ENCODE assay signal across 1 cellular context in genomic region chr9:81661339-81661738, GRCh38.
TF ChIP-seq lines count a peak whose summit lies in the region.

No MANE protein-coding gene starts in this region.

TF ChIP-seq in HEK293, 187 proteins besides CTCF, POLR2A, EP300 and RAD21 (continued from another document):
- TF ChIP-seq, protein P1, sequence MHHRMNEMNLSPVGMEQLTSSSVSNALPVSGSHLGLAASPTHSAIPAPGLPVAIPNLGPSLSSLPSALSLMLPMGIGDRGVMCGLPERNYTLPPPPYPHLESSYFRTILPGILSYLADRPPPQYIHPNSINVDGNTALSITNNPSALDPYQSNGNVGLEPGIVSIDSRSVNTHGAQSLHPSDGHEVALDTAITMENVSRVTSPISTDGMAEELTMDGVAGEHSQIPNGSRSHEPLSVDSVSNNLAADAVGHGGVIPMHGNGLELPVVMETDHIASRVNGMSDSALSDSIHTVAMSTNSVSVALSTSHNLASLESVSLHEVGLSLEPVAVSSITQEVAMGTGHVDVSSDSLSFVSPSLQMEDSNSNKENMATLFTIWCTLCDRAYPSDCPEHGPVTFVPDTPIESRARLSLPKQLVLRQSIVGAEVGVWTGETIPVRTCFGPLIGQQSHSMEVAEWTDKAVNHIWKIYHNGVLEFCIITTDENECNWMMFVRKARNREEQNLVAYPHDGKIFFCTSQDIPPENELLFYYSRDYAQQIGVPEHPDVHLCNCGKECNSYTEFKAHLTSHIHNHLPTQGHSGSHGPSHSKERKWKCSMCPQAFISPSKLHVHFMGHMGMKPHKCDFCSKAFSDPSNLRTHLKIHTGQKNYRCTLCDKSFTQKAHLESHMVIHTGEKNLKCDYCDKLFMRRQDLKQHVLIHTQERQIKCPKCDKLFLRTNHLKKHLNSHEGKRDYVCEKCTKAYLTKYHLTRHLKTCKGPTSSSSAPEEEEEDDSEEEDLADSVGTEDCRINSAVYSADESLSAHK (tag by site-specific recombination; IDR thresholded peaks at IDR 0.05), result peak; percentile 35; the same call in 1 of the 2 replicates
- TF ChIP-seq, protein P2, sequence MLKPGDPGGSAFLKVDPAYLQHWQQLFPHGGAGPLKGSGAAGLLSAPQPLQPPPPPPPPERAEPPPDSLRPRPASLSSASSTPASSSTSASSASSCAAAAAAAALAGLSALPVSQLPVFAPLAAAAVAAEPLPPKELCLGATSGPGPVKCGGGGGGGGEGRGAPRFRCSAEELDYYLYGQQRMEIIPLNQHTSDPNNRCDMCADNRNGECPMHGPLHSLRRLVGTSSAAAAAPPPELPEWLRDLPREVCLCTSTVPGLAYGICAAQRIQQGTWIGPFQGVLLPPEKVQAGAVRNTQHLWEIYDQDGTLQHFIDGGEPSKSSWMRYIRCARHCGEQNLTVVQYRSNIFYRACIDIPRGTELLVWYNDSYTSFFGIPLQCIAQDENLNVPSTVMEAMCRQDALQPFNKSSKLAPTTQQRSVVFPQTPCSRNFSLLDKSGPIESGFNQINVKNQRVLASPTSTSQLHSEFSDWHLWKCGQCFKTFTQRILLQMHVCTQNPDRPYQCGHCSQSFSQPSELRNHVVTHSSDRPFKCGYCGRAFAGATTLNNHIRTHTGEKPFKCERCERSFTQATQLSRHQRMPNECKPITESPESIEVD (tag by site-specific recombination; IDR thresholded peaks at IDR 0.05), result peak; percentile 85
- peak; percentile 46; the same call in 1 of the 2 replicates for TF ChIP-seq ZXDB (tag by site-specific recombination; IDR thresholded peaks at IDR 0.05)
- TF ChIP-seq ZBTB8A (tag by site-specific recombination; IDR thresholded peaks at IDR 0.05), result 0 out of 2 replicates have a peak, but pooled peaks have one; percentile 33
- TF ChIP-seq MEIS1 (CRISPR knock-in tag; IDR thresholded peaks at IDR 0.05; ENCODE audit: borderline replicate concordance), result no peak
- no peak for TF ChIP-seq ZFHX2 (tag by site-specific recombination; conservative IDR thresholded peaks at IDR 0.05)
- TF ChIP-seq ZBTB44 (tag by site-specific recombination; IDR thresholded peaks at IDR 0.05), result peak; percentile 49; the same call in 1 of the 2 replicates
- no peak for TF ChIP-seq ZNF521 (tag by site-specific recombination; IDR thresholded peaks at IDR 0.05)
- TF ChIP-seq ZNF580 (tag by site-specific recombination; IDR thresholded peaks at IDR 0.05), result peak; percentile 37; the same call in 1 of the 2 replicates
- 0 out of 2 replicates have a peak, but pooled peaks have one; percentile 30 for TF ChIP-seq ZNF423 (tag by site-specific recombination; IDR thresholded peaks at IDR 0.05)
- TF ChIP-seq ZNF830 (tag by site-specific recombination; IDR thresholded peaks at IDR 0.05; ENCODE audit: low read depth), result no peak
- peak; percentile 45; the same call in 1 of the 2 replicates for TF ChIP-seq WT1 (tag by site-specific recombination; IDR thresholded peaks at IDR 0.05)
- TF ChIP-seq SCRT1 (tag by site-specific recombination; IDR thresholded peaks at IDR 0.05; ENCODE audit: borderline replicate concordance), result peak; percentile 37; the same call in 1 of the 2 replicates
- TF ChIP-seq FEZF1 (tag by site-specific recombination; IDR thresholded peaks at IDR 0.05), result peak; percentile 85
- 0 out of 2 replicates have a peak, but pooled peaks have one; percentile 4 for TF ChIP-seq ZNF596 (tag by site-specific recombination; IDR thresholded peaks at IDR 0.05)
- TF ChIP-seq ZIC2 (tag by site-specific recombination; IDR thresholded peaks at IDR 0.05), result peak; percentile 66
- TF ChIP-seq, protein P3, sequence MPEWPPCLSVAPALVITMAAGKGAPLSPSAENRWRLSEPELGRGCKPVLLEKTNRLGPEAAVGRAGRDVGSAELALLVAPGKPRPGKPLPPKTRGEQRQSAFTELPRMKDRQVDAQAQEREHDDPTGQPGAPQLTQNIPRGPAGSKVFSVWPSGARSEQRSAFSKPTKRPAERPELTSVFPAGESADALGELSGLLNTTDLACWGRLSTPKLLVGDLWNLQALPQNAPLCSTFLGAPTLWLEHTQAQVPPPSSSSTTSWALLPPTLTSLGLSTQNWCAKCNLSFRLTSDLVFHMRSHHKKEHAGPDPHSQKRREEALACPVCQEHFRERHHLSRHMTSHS (tag by site-specific recombination; IDR thresholded peaks at IDR 0.05), result 0 out of 2 replicates have a peak, but pooled peaks have one; percentile 24
- TF ChIP-seq OSR2 (tag by site-specific recombination; IDR thresholded peaks at IDR 0.05), result peak; percentile 89
- TF ChIP-seq ZNF449 (tag by site-specific recombination; IDR thresholded peaks at IDR 0.05), result no peak
- 0 out of 2 replicates have a peak, but pooled peaks have one; percentile 41 for TF ChIP-seq ZNF561 (tag by site-specific recombination; IDR thresholded peaks at IDR 0.05; ENCODE audit: borderline replicate concordance)
